In genomic region chr10:28254290-28254985, GRCh38 we compare ENCODE assay signal across 1 cellular context.
TF ChIP-seq lines count a peak whose summit lies in the region.

No MANE protein-coding gene starts in this region.

TF ChIP-seq in HEK293, 187 proteins besides CTCF, POLR2A, EP300 and RAD21 (continued from another document and continues in another):
- TF ChIP-seq TSHZ1 (tag by site-specific recombination; IDR thresholded peaks at IDR 0.05; ENCODE audit: borderline replicate concordance) (no peak; the same call in 1 of the 2 replicates), ZEB2 (tag by site-specific recombination; IDR thresholded peaks at IDR 0.05) (peak; percentile 72), ZNF10 (tag by site-specific recombination; IDR thresholded peaks at IDR 0.05) (no peak), BCL11B (tag by site-specific recombination; IDR thresholded peaks at IDR 0.05; ENCODE audit: low read depth) (no peak), ZSCAN30 (tag by site-specific recombination; IDR thresholded peaks at IDR 0.05) (0 out of 2 replicates have a peak, but pooled peaks have one; percentile 28), ZNF473 (tag by site-specific recombination; IDR thresholded peaks at IDR 0.05) (no peak), ZNF658 (tag by site-specific recombination; IDR thresholded peaks at IDR 0.05) (no peak), ZNF548 (tag by site-specific recombination; IDR thresholded peaks at IDR 0.05) (no peak), ZBTB8A (tag by site-specific recombination; IDR thresholded peaks at IDR 0.05) (no peak), ZNF701 (tag by site-specific recombination; IDR thresholded peaks at IDR 0.05) (no peak), ZNF148 (tag by site-specific recombination; IDR thresholded peaks at IDR 0.05; ENCODE audit: borderline replicate concordance) (no peak), ZNF768 (tag by site-specific recombination; IDR thresholded peaks at IDR 0.05) (no peak), ZSCAN5A (tag by site-specific recombination; IDR thresholded peaks at IDR 0.05) (no peak), ZNF561 (tag by site-specific recombination; IDR thresholded peaks at IDR 0.05; ENCODE audit: borderline replicate concordance) (no peak), SETDB1 (IDR thresholded peaks at IDR 0.05; ENCODE audit: insufficient read length, low read length) (no peak), ZNF37A (tag by site-specific recombination; IDR thresholded peaks at IDR 0.05) (no peak), SP2 (tag by site-specific recombination; IDR thresholded peaks at IDR 0.05) (no peak), ZNF223 (tag by site-specific recombination; IDR thresholded peaks at IDR 0.05) (no peak), AEBP2 (tag by site-specific recombination; IDR thresholded peaks at IDR 0.05; ENCODE audit: borderline replicate concordance) (no peak), ZNF626 (tag by site-specific recombination; IDR thresholded peaks at IDR 0.05) (no peak), ZNF366 (tag by site-specific recombination; conservative IDR thresholded peaks at IDR 0.05) (peak; percentile 66), ZNF19 (tag by site-specific recombination; IDR thresholded peaks at IDR 0.05; ENCODE audit: low read depth) (no peak), MZF1 (tag by site-specific recombination; IDR thresholded peaks at IDR 0.05; ENCODE audit: borderline replicate concordance) (no peak), ZNF558 (tag by site-specific recombination; IDR thresholded peaks at IDR 0.05) (no peak), ZNF692 (tag by site-specific recombination; IDR thresholded peaks at IDR 0.05) (peak; percentile 94), ZNF23 (tag by site-specific recombination; IDR thresholded peaks at IDR 0.05; ENCODE audit: borderline replicate concordance) (no peak), ZNF202 (tag by site-specific recombination; IDR thresholded peaks at IDR 0.05; ENCODE audit: borderline replicate concordance) (no peak), ZNF404 (tag by site-specific recombination; IDR thresholded peaks at IDR 0.05) (no peak), MYNN (tag by site-specific recombination; IDR thresholded peaks at IDR 0.05; ENCODE audit: borderline replicate concordance) (no peak), HOXC10 (CRISPR knock-in tag; IDR thresholded peaks at IDR 0.05) (no peak), ZNF132 (tag by site-specific recombination; IDR thresholded peaks at IDR 0.05; ENCODE audit: borderline replicate concordance) (no peak), KLF1 (tag by site-specific recombination; IDR thresholded peaks at IDR 0.05) (no peak), ZNF211 (tag by site-specific recombination; IDR thresholded peaks at IDR 0.05; ENCODE audit: low read depth) (no peak), ZNF335 (tag by site-specific recombination; conservative IDR thresholded peaks at IDR 0.05) (no peak), ZSCAN23 (tag by site-specific recombination; IDR thresholded peaks at IDR 0.05) (no peak), MEIS1 (CRISPR knock-in tag; IDR thresholded peaks at IDR 0.05; ENCODE audit: borderline replicate concordance) (no peak), GFI1B (tag by site-specific recombination; IDR thresholded peaks at IDR 0.05) (no peak), ZNF146 (tag by site-specific recombination; IDR thresholded peaks at IDR 0.05) (no peak), ZNF157 (tag by site-specific recombination; IDR thresholded peaks at IDR 0.05) (no peak), ZNF624 (tag by site-specific recombination; IDR thresholded peaks at IDR 0.05) (no peak), ZNF521 (tag by site-specific recombination; IDR thresholded peaks at IDR 0.05) (no peak), GLI4 (tag by site-specific recombination; IDR thresholded peaks at IDR 0.05) (no peak), ZBTB6 (tag by site-specific recombination; IDR thresholded peaks at IDR 0.05) (no peak), OVOL3 (tag by site-specific recombination; IDR thresholded peaks at IDR 0.05) (peak; percentile 72; the same call in 1 of the 2 replicates), ZNF302 (tag by site-specific recombination; IDR thresholded peaks at IDR 0.05; ENCODE audit: low read depth) (no peak), ZNF549 (tag by site-specific recombination; IDR thresholded peaks at IDR 0.05) (no peak), ZFP3 (tag by site-specific recombination; IDR thresholded peaks at IDR 0.05; ENCODE audit: low read depth) (no peak), ZNF248 (tag by site-specific recombination; IDR thresholded peaks at IDR 0.05) (no peak), EGR2 (tag by site-specific recombination; IDR thresholded peaks at IDR 0.05; ENCODE audit: low read depth) (no peak), KLF7 (tag by site-specific recombination; IDR thresholded peaks at IDR 0.05; ENCODE audit: borderline replicate concordance) (no peak), RBAK (tag by site-specific recombination; IDR thresholded peaks at IDR 0.05) (no peak)
- TF ChIP-seq, protein P1, sequence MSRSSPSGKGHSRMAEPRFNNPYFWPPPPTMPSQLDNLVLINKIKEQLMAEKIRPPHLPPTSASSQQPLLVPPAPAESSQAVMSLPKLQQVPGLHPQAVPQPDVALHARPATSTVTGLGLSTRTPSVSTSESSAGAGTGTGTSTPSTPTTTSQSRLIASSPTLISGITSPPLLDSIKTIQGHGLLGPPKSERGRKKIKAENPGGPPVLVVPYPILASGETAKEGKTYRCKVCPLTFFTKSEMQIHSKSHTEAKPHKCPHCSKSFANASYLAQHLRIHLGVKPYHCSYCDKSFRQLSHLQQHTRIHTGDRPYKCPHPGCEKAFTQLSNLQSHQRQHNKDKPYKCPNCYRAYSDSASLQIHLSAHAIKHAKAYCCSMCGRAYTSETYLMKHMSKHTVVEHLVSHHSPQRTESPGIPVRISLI (tag by site-specific recombination; IDR thresholded peaks at IDR 0.05), result no peak
- TF ChIP-seq, protein P2, sequence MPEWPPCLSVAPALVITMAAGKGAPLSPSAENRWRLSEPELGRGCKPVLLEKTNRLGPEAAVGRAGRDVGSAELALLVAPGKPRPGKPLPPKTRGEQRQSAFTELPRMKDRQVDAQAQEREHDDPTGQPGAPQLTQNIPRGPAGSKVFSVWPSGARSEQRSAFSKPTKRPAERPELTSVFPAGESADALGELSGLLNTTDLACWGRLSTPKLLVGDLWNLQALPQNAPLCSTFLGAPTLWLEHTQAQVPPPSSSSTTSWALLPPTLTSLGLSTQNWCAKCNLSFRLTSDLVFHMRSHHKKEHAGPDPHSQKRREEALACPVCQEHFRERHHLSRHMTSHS (tag by site-specific recombination; IDR thresholded peaks at IDR 0.05), result no peak
- TF ChIP-seq, protein P3, sequence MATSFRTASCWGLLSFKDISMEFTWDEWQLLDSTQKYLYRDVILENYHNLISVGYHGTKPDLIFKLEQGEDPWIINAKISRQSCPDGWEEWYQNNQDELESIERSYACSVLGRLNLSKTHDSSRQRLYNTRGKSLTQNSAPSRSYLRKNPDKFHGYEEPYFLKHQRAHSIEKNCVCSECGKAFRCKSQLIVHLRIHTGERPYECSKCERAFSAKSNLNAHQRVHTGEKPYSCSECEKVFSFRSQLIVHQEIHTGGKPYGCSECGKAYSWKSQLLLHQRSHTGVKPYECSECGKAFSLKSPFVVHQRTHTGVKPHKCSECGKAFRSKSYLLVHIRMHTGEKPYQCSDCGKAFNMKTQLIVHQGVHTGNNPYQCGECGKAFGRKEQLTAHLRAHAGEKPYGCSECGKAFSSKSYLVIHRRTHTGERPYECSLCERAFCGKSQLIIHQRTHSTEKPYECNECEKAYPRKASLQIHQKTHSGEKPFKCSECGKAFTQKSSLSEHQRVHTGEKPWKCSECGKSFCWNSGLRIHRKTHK (tag by site-specific recombination; IDR thresholded peaks at IDR 0.05), result no peak
- TF ChIP-seq, protein P4, sequence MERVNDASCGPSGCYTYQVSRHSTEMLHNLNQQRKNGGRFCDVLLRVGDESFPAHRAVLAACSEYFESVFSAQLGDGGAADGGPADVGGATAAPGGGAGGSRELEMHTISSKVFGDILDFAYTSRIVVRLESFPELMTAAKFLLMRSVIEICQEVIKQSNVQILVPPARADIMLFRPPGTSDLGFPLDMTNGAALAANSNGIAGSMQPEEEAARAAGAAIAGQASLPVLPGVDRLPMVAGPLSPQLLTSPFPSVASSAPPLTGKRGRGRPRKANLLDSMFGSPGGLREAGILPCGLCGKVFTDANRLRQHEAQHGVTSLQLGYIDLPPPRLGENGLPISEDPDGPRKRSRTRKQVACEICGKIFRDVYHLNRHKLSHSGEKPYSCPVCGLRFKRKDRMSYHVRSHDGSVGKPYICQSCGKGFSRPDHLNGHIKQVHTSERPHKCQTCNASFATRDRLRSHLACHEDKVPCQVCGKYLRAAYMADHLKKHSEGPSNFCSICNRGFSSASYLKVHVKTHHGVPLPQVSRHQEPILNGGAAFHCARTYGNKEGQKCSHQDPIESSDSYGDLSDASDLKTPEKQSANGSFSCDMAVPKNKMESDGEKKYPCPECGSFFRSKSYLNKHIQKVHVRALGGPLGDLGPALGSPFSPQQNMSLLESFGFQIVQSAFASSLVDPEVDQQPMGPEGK (tag by site-specific recombination; IDR thresholded peaks at IDR 0.05), result peak; percentile 39; the same call in 1 of the 2 replicates
